Comparison of ENCODE assay signal across 8 cellular contexts in the genomic region with DNA sequence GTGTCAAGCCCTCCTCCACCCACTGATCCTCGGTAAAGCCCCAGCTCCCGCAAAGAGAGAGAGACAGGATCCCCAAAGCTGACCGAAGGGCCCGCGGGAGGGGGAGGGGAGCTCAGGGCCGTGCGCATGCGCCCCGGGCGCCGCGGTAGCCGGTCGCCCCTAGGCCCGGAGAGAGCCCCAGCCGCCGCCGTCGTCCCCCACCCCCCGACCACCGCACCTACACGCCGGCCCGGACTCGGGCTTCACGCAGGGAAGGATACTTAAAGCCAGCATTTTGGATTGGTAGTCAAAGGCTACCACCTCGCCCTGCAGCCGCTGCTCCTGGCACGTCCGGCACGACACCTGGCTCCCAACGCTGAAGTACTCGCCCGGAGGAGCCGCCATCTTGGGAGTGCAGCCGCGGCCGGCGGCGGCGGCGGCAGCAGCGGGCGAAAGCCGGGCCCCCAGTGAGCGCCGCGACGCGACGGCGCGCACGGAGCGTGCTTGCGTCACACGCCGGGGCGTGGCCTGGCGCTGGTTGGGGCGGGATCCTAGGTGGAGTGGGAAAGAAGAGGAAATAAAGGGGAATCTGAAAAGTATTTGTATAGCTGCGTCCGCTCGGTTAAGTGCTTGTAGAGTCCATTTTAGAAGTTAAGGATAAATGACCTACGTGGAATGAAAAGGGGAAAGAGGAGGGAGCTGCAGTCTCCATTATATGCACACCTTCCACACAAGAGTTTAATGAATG. TPM values are rescaled to one million over a fixed set of nuclear protein-coding genes. Genes with fewer than 3 reads are reported as not detected.
DNase-seq lines count a peak whose midpoint lies in the region; ATAC-seq, FAIRE-seq and TF ChIP-seq lines count a peak whose summit lies in the region.

LSM12 (minus strand) TSS at position 468 of the 727 bp plus-strand sequence; CDS start at position 384, 84 bp downstream.

- intact Hi-C loops in activated B cell treated with CpG ODN at 0.5 μM for 24 hours (cut with micrococcal nuclease): loop anchor here (1.0 kb wide), 2 partner anchors 57 to 259 kb away; partner anchors contain the start of gene HDAC5

- H3K27ac ChIP-seq in smooth muscle cell (ENCODE audit: low read depth): peak within 1 kb of the TSS; percentile 95

- no peaks in the 10 kb centered on the region for H3K9me3 ChIP-seq in smooth muscle cell (replicated peaks; ENCODE audit: low read depth)

- peaks cover 13% of the 10 kb centered on the region for H3K4me1 ChIP-seq in smooth muscle cell (ENCODE audit: low read depth)

- H3K9me3 Mint-ChIP-seq in activated B cell treated with CpG ODN at 0.5 μM for 24 hours (no peaks in the 10 kb centered on the region), immature natural killer cell (no peaks in the 10 kb centered on the region)

- H3K4me1 Mint-ChIP-seq in activated B cell treated with CpG ODN at 0.5 μM for 24 hours (peaks cover 46% of the 10 kb centered on the region), immature natural killer cell (peaks cover 51 to 59% of the 10 kb centered on the region in 2 donors)

- H3K4me3 Mint-ChIP-seq in activated B cell treated with CpG ODN at 0.5 μM for 24 hours (peak within 1 kb of the TSS; percentile 91), immature natural killer cell (peak within 1 kb of the TSS; percentile 89 to 99 (median 94))

- POLR2A ChIA-PET in activated B cell treated with CpG ODN at 0.5 μM for 24 hours (lab: Charles Lee): interaction anchor here (0.5 to 2.4 kb wide), 11 partner anchors 8 to 298 kb away, joined by 3 to 21 read pairs (median 4); partner anchors contain the start of genes ATXN7L3, GRN, HDAC5 and TMEM101

- ATAC-seq in GM18867 (IDR thresholded peaks at IDR 0.05; ENCODE audit: unreplicated experiment): peak; percentile 54
- peak; percentile 71 for ATAC-seq in HG03159 (IDR thresholded peaks at IDR 0.05; ENCODE audit: unreplicated experiment)
- ATAC-seq in activated B cell treated with CpG ODN at 0.5 μM for 24 hours (ENCODE audit: low read depth): peak; percentile 73

- H3K36me3 Mint-ChIP-seq in activated B cell treated with CpG ODN at 0.5 μM for 24 hours (ENCODE audit: low read depth) (peaks cover 36% of the 10 kb centered on the region), immature natural killer cell (peaks cover 0 to 12% (median 2%) of the 10 kb centered on the region in 3 donors)

- H3K36me3 ChIP-seq in bronchial epithelial cell (ENCODE audit: control insufficient read depth, insufficient read depth, low read length) (no peaks in the 10 kb centered on the region), smooth muscle cell (ENCODE audit: low read depth) (peaks cover 7% of the 10 kb centered on the region)

- H3K27ac Mint-ChIP-seq in activated B cell treated with CpG ODN at 0.5 μM for 24 hours (peak within 1 kb of the TSS; percentile 89), immature natural killer cell (peak within 1 kb of the TSS; percentile 91 to 99 (median 96))

- peaks cover 8% of the 10 kb centered on the region for H3F3A ChIP-seq in smooth muscle cell (ENCODE audit: low read depth)

- H3K9ac ChIP-seq in smooth muscle cell (ENCODE audit: low read depth): peak within 1 kb of the TSS; percentile 98

- DNase-seq in A172 (ENCODE audit: low spot score): peak; percentile 80
- DNase-seq in NCI-H2227 treated with DMSO at 0.1 percent for 48 hours (lab: John Stamatoyannopoulos, UW): peak; percentile 89
- peak; percentile 97 for DNase-seq in activated B cell treated with CpG ODN at 0.5 μM for 24 hours
- peak; percentile 74 for DNase-seq in bronchial epithelial cell (ENCODE audit: low read depth)
- DNase-seq in immature natural killer cell: peak; percentile 88 to 89 (median 89)
- DNase-seq in smooth muscle cell (lab: John Stamatoyannopoulos, UW; ENCODE audit: unreplicated experiment): peak; percentile 81

- FAIRE-seq in bronchial epithelial cell (lab: Jason Lieb, UNC): no peak

- H3K27me3 ChIP-seq in bronchial epithelial cell (ENCODE audit: control insufficient read depth, insufficient read depth, low read length): no peaks in the 10 kb centered on the region
- H3K27me3 ChIP-seq in smooth muscle cell (ENCODE audit: low read depth): no peaks in the 10 kb centered on the region

- H3K4me2 ChIP-seq in smooth muscle cell: peak within 1 kb of the TSS; percentile 87

- no peaks in the 10 kb centered on the region for H3K27me3 Mint-ChIP-seq in activated B cell treated with CpG ODN at 0.5 μM for 24 hours
- peaks cover 6 to 15% (median 13%) of the 10 kb centered on the region in 3 donors for H3K27me3 Mint-ChIP-seq in immature natural killer cell (ENCODE audit: low read depth in 3 of 3)

- H4K20me1 ChIP-seq in smooth muscle cell (ENCODE audit: low read depth): peaks cover 45% of the 10 kb centered on the region

- CTCF ChIA-PET in activated B cell treated with CpG ODN at 0.5 μM for 24 hours (lab: Charles Lee): interaction anchor here (0.7 to 2.5 kb wide), 2 partner anchors 9 to 123 kb away, joined by 3 to 6 read pairs; no protein-coding TSS in a partner anchor

- H3K4me3 ChIP-seq in bronchial epithelial cell (ENCODE audit: low read depth, low read length) (peak within 1 kb of the TSS; percentile 72), smooth muscle cell (peak within 1 kb of the TSS; percentile 73)

- TF ChIP-seq CTCF in activated B cell treated with CpG ODN at 0.5 μM for 24 hours (IDR thresholded peaks at IDR 0.05): no peak
- TF ChIP-seq CTCF in bronchial epithelial cell (IDR thresholded peaks at IDR 0.05; ENCODE audit: insufficient read depth, low read length, severe bottlenecking): no peak
- TF ChIP-seq CTCF in smooth muscle cell (IDR thresholded peaks at IDR 0.05; ENCODE audit: borderline replicate concordance, insufficient read depth, poor library complexity, severe bottlenecking): no peak

- under 1% methylated on average over 63 of the region's 65 CpGs for WGBS in smooth muscle cell (ENCODE audit: low lambda C conversion rate)

- H3K79me2 ChIP-seq in smooth muscle cell (ENCODE audit: low read depth): peaks cover 55% of the 10 kb centered on the region

- H2AFZ ChIP-seq in smooth muscle cell (ENCODE audit: low read depth): no peak within 1 kb of the TSS

RNA-seq across cellular contexts. Expression of gene LSM12, which starts in this region (rescaled TPM):
- total RNA-seq in A172 (2014; rRNA removed; shearing (Covaris generic)): 49.8 and 62.1 TPM in 2 replicates
- 57.3 and 68.7 TPM in 2 replicates for total RNA-seq in activated B cell treated with CpG ODN at 0.5 μM for 24 hours
- 18.9 and 20.3 TPM in 2 replicates for total RNA-seq in bronchial epithelial cell
- polyA plus RNA-seq in immature natural killer cell: 10 to 100 TPM; 56.5 to 82.6 (median 77.9) TPM
- total RNA-seq in smooth muscle cell: 42.3 and 51.8 TPM in 2 replicates
- 52.0 and 66.3 TPM in 2 replicates for polyA plus RNA-seq in smooth muscle cell

Comparison
In these comparisons a context has a peak if more than half of its experiments do, and no peak if none do; other contexts are left out.
1. Peak in every context shown above with its lines: DNase-seq, ATAC-seq, H3K4me3 ChIP-seq and H3K27ac ChIP-seq.